Comparison of ENCODE assay signal across 2 cellular contexts in genomic region chr22:21615731-21616130, GRCh38.
TF ChIP-seq lines count a peak whose summit lies in the region.

No MANE protein-coding gene starts in this region.

TF ChIP-seq in HepG2, 621 proteins besides CTCF, POLR2A, EP300 and RAD21:
- TF ChIP-seq RBM22 (optimal IDR thresholded peaks at IDR 0.05; ENCODE audit: low read length) (peak; percentile 24), ZNF558 (CRISPR knock-in tag; IDR thresholded peaks at IDR 0.05; ENCODE audit: borderline replicate concordance) (no peak), U2AF2 (IDR thresholded peaks at IDR 0.05; ENCODE audit: low read depth, low read length) (no peak), ZMAT3 (CRISPR knock-in tag; conservative IDR thresholded peaks at IDR 0.05) (no peak)

TF ChIP-seq in WTC11, 78 proteins besides CTCF, POLR2A, EP300 and RAD21:
- no peak for TF ChIP-seq NR3C1 (CRISPR knock-in tag; conservative IDR thresholded peaks at IDR 0.05; ENCODE audit: low read depth)
- no peak for TF ChIP-seq NFYB (CRISPR knock-in tag; conservative IDR thresholded peaks at IDR 0.05; ENCODE audit: low read depth)
- no peak for TF ChIP-seq ZNF219 (CRISPR knock-in tag; IDR thresholded peaks at IDR 0.05; ENCODE audit: borderline replicate concordance)
- TF ChIP-seq CDX4 (CRISPR knock-in tag; IDR thresholded peaks at IDR 0.05; ENCODE audit: borderline replicate concordance): no peak
- no peak for TF ChIP-seq USF1 (CRISPR knock-in tag; IDR thresholded peaks at IDR 0.05)
- no peak for TF ChIP-seq GTF2I (CRISPR knock-in tag; conservative IDR thresholded peaks at IDR 0.05)
- no peak for TF ChIP-seq NFATC4 (CRISPR knock-in tag; IDR thresholded peaks at IDR 0.05)
- no peak for TF ChIP-seq ATF1 (CRISPR knock-in tag; IDR thresholded peaks at IDR 0.05)
